8 cellular contexts compared by ENCODE assay signal in genomic region chr15:58933311-58934113, GRCh38. TPM values are rescaled to one million over a fixed set of nuclear protein-coding genes. Genes with fewer than 3 reads are reported as not detected.
DNase-seq lines count a peak whose midpoint lies in the region; ATAC-seq and TF ChIP-seq lines count a peak whose summit lies in the region.

TSS of gene SLTM (minus strand) at chr15:58933679. CDS start at chr15:58933565, 114 bp downstream.

- peak; percentile 88 for ATAC-seq in memory B cell (ENCODE audit: low read depth)

- H3K27me3 Mint-ChIP-seq in memory B cell, result no peaks in the 10 kb centered on the region

- no peak for TF ChIP-seq CTCF in GM20000 (IDR thresholded peaks at IDR 0.05; ENCODE audit: extremely low read depth, missing control alignments)

- peak within 1 kb of the TSS; percentile 100 for H3K27ac Mint-ChIP-seq in memory B cell

- H3K4me1 Mint-ChIP-seq in memory B cell, result peaks cover 3% of the 10 kb centered on the region

- H3K9me3 Mint-ChIP-seq in memory B cell, result no peaks in the 10 kb centered on the region

- peak; percentile 71 for DNase-seq in COLO829 (ENCODE audit: low spot score)
- peak; percentile 97 for DNase-seq in GM20000 (ENCODE audit: low spot score)
- peak; percentile 97 for DNase-seq in HT-29 (ENCODE audit: low spot score)
- peak; percentile 95 for DNase-seq in NK-92 treated with Interleukin-12 subunit alpha and Interleukin-12 subunit beta, amount 100 ng/mL, for 24 hours (lab: John Stamatoyannopoulos, UW)
- DNase-seq in activated CD8-positive, alpha-beta memory T cell treated with anti-CD3 and anti-CD28 coated beads for 24 hours, result peak; percentile 96
- peak; percentile 86 for DNase-seq in effector CD8-positive, alpha-beta T cell (lab: John Stamatoyannopoulos, UW)
- DNase-seq in memory B cell (ENCODE audit: low spot score in 2 of 2), result peak; percentile 84 to 85
- DNase-seq in stimulated activated CD8-positive, alpha-beta memory T cell treated with anti-CD3 and anti-CD28 coated beads, Interleukin-12 subunit alpha, Interleukin-12 subunit beta, amount 100 ng/mL, for 1 hour (ENCODE audit: low read depth), result peak; percentile 86

- peak within 1 kb of the TSS; percentile 100 for H3K4me3 Mint-ChIP-seq in memory B cell

- H3K36me3 Mint-ChIP-seq in memory B cell, result no peaks in the 10 kb centered on the region

RNA-seq across cellular contexts. Expression of gene SLTM, which starts in this region (rescaled TPM):
- total RNA-seq in HT-29 (2014; rRNA removed; shearing (Covaris generic)), result 92.9 and 104 TPM in 2 replicates

Comparison
In these comparisons a context has a peak if more than half of its experiments do, and no peak if none do; other contexts are left out.
1. Peak in every context shown above with its lines: DNase-seq and ATAC-seq.